ENCODE assay signal across 9 cellular contexts in the genomic region with DNA sequence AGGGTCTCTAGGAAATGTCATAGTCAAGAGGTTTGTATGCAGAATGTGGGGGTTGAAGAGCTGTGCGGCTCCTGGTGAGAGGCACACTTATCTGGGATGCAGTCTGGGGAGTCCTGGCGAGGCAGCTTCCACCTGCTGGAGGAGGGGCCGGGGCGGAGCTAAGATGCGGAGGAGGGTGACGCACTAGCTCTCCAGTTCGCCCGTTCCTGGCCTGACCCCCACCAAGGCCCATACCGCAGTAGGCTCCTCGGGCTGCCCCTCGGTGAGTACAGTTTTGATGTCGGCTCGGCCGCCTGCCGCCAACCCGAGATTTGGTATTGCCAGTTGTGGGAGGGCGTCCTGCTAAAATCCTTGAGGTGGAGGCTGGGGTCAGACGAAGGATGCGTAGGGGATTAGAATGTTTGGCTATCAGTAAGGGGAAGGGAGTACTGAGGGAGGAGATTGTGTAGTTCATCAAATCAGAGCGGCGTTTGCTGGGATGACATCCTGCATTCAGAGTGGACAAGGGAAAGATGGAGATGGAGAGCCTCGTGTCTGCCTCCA. TPM values are rescaled to one million over a fixed set of nuclear protein-coding genes. Genes with fewer than 3 reads are reported as not detected.
DNase-seq lines count a peak whose midpoint lies in the region; ATAC-seq and TF ChIP-seq lines count a peak whose summit lies in the region.
"Had no signal": no experiment of that assay in that cellular context is flagged by ENCODE, and none has a peak within 500 bp of the region (broad histone marks: within the 10 kb centered on the region; RNA-seq: fewer than 3 reads in every experiment).

A gene with protein sequence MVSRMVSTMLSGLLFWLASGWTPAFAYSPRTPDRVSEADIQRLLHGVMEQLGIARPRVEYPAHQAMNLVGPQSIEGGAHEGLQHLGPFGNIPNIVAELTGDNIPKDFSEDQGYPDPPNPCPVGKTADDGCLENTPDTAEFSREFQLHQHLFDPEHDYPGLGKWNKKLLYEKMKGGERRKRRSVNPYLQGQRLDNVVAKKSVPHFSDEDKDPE (plus strand): TSS at position 194 of the 543 bp plus-strand sequence. CDS start 1,883 bp downstream, outside the sequence.

- peaks cover 8% of the 10 kb centered on the region for H3K36me3 ChIP-seq in smooth muscle cell (ENCODE audit: low read depth)

- H3K9me3 ChIP-seq in smooth muscle cell (replicated peaks; ENCODE audit: low read depth): no peaks in the 10 kb centered on the region

- no peaks in the 10 kb centered on the region for H3K4me1 ChIP-seq in smooth muscle cell (ENCODE audit: low read depth)

- TF ChIP-seq CTCF in WI38 (IDR thresholded peaks at IDR 0.05; ENCODE audit: low read depth, low read length) (no peak), smooth muscle cell (IDR thresholded peaks at IDR 0.05; ENCODE audit: borderline replicate concordance, insufficient read depth, poor library complexity, severe bottlenecking) (no peak)

- H3K4me3 ChIP-seq in WI38 (ENCODE audit: low read depth, low read length): peak within 1 kb of the TSS; percentile 20
- H3K4me3 ChIP-seq in smooth muscle cell: peak within 1 kb of the TSS; percentile 37

- H3K4me2 ChIP-seq in smooth muscle cell: peak within 1 kb of the TSS; percentile 83

- H3K79me2 ChIP-seq in smooth muscle cell (ENCODE audit: low read depth): no peaks in the 10 kb centered on the region

- 25% methylated on average over 22 of the region's 22 CpGs for WGBS in smooth muscle cell (ENCODE audit: low lambda C conversion rate)

- DNase-seq in DMS 273 (lab: John Stamatoyannopoulos, UW; ENCODE audit: unreplicated experiment) (peak; percentile 23), DMS 273 treated with DMSO at 0.1 percent for 48 hours (lab: John Stamatoyannopoulos, UW) (no peak), hippocampal formation (lab: John Stamatoyannopoulos, UW) (peak; percentile 55 to 67), smooth muscle cell (lab: John Stamatoyannopoulos, UW; ENCODE audit: unreplicated experiment) (no peak)
- no peak for DNase-seq in activated naive CD4-positive, alpha-beta T cell treated with Interleukin-2 at 50 U/mL for 16 hours

- H3K27ac ChIP-seq in smooth muscle cell (ENCODE audit: low read depth): no peak within 1 kb of the TSS
- H3K27ac ChIP-seq: 22Rv1 had no signal

- H3F3A ChIP-seq in smooth muscle cell (ENCODE audit: low read depth): no peaks in the 10 kb centered on the region

- ATAC-seq in GM18867 (IDR thresholded peaks at IDR 0.05; ENCODE audit: unreplicated experiment): no peak
- ATAC-seq in HG02623 (IDR thresholded peaks at IDR 0.05; ENCODE audit: unreplicated experiment): no peak

- no peaks in the 10 kb centered on the region for H3K27me3 ChIP-seq in smooth muscle cell (ENCODE audit: low read depth)

- H4K20me1 ChIP-seq in smooth muscle cell (ENCODE audit: low read depth): no peaks in the 10 kb centered on the region

- no peak within 1 kb of the TSS for H3K9ac ChIP-seq in smooth muscle cell (ENCODE audit: low read depth)

- H2AFZ ChIP-seq in smooth muscle cell (ENCODE audit: low read depth): peak within 1 kb of the TSS; percentile 42

RNA-seq across cellular contexts. Expression of the gene that starts here (rescaled TPM):
- total RNA-seq in smooth muscle cell: 19.5 and 37.2 TPM in 2 replicates
- 19.4 and 34.7 TPM in 2 replicates for polyA plus RNA-seq in smooth muscle cell

Comparison
In these comparisons a context has a peak if more than half of its experiments do, and no peak if none do; other contexts are left out.
1. DNase-seq: peak in DMS 273 (single experiment) and hippocampal formation (2 of 2); none in DMS 273 treated with DMSO at 0.1 percent for 48 hours (single experiment), smooth muscle cell (single experiment) and activated naive CD4-positive, alpha-beta T cell treated with Interleukin-2 at 50 U/mL for 16 hours (single experiment).